Comparison of ENCODE assay signal across 8 cellular contexts in the genomic region with DNA sequence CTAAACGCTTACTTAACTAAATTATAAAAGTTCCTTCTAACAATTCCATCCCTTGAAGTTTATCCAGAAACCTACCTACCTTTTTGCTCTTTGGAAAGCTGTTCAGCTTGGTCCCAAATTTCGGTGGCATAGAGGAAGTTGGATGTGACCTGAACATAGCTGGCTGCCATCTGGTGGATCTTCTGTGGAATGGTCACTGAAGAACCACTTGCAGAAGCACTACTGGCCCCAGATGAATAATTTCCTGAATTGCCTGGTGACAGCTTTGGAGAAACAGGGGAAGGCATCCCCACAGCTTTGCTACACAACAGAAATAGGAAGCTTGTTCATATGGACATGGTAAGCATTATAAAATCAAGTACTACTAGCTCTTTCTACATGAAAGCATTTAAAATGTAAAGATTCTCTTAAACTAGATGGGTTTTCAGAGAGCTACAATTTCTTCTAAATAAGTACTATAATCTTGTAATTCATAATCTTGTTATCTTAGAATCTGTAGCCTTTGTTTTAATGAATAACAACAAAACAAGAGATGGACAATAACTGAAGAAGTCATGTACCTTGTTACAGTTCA. TPM values are rescaled to one million over a fixed set of nuclear protein-coding genes. Genes with fewer than 3 reads are reported as not detected.
DNase-seq lines count a peak whose midpoint lies in the region; ATAC-seq and TF ChIP-seq lines count a peak whose summit lies in the region.

No MANE protein-coding gene starts in this region.

- H3K4me3 Mint-ChIP-seq in MCF 10A (ENCODE audit: unreplicated experiment), result no peak overlapping the region
- H3K4me3 Mint-ChIP-seq in stimulated activated naive CD8-positive, alpha-beta T cell treated with anti-CD3 and anti-CD28 coated beads, Interleukin-15, amount 100 ng/mL, for 72 hours, result no peak overlapping the region

- POLR2A ChIA-PET in MCF 10A (lab: Yijun Ruan, JAX), result interaction anchor here (0.7 to 3.0 kb wide), 15 partner anchors 9 to 335 kb away, joined by 3 to 16 read pairs (median 5); a partner anchor contains a TSS

- CTCF ChIA-PET in MCF 10A (lab: Yijun Ruan, JAX), result interaction anchor here (0.5 to 4.3 kb wide), 26 partner anchors 9 to 1753 kb away, joined by 3 to 72 read pairs (median 4); a partner anchor contains a TSS

- ATAC-seq in stimulated activated naive CD8-positive, alpha-beta T cell treated with anti-CD3 and anti-CD28 coated beads, Interleukin-15, amount 100 ng/mL, for 72 hours, result peak; percentile 64

- peak; percentile 16 for DNase-seq in activated naive CD4-positive, alpha-beta T cell treated with Interleukin-2 at 50 U/mL for 16 hours
- DNase-seq in activated naive CD4-positive, alpha-beta T cell treated with anti-CD3 and anti-CD28 coated beads, Interleukin-2, amount 50 U/mL, for 16 hours, result no peak
- DNase-seq in HS-5 (ENCODE audit: low read depth) (peak; percentile 28), Peyer's patch (peak in 2 of 3 donors; percentile 31 to 79), MCF 10A (ENCODE audit: unreplicated experiment) (peak; percentile 80), islet precursor cell (peak; percentile 79), cortex of kidney (lab: John Stamatoyannopoulos, UW) (no peak)
- DNase-seq in stimulated activated naive CD8-positive, alpha-beta T cell treated with anti-CD3 and anti-CD28 coated beads, Interleukin-15, amount 100 ng/mL, for 72 hours, result peak; percentile 19 to 31

- BruUV-seq in MCF 10A (replicated peaks; lab: Mats Ljungman, UMichigan), result no TSS peak

- peaks cover 0 to 88% (median 0%) of the 10 kb centered on the region in 3 donors for H3K36me3 ChIP-seq in Peyer's patch

- H3K4me3 ChIP-seq in Peyer's patch, result no peak overlapping the region

- H3K4me1 ChIP-seq in Peyer's patch, result no peaks in the 10 kb centered on the region

- no peaks in the 10 kb centered on the region for H3K9me3 Mint-ChIP-seq in MCF 10A (ENCODE audit: unreplicated experiment)
- H3K9me3 Mint-ChIP-seq in stimulated activated naive CD8-positive, alpha-beta T cell treated with anti-CD3 and anti-CD28 coated beads, Interleukin-15, amount 100 ng/mL, for 72 hours, result no peaks in the 10 kb centered on the region

- H3K27me3 Mint-ChIP-seq in MCF 10A (ENCODE audit: insufficient read depth, unreplicated experiment), result no peaks in the 10 kb centered on the region
- H3K27me3 Mint-ChIP-seq in stimulated activated naive CD8-positive, alpha-beta T cell treated with anti-CD3 and anti-CD28 coated beads, Interleukin-15, amount 100 ng/mL, for 72 hours, result no peaks in the 10 kb centered on the region

- TF ChIP-seq CTCF in Peyer's patch (IDR thresholded peaks at IDR 0.05) (peak; percentile 16 to 86 (median 68)), MCF 10A (IDR thresholded peaks at IDR 0.05; ENCODE audit: unreplicated experiment) (peak; percentile 70)

- no peaks in the 10 kb centered on the region for H3K9me3 ChIP-seq in Peyer's patch

- H3K27ac ChIP-seq in Peyer's patch, result no peak overlapping the region

- H3K27me3 ChIP-seq in Peyer's patch, result no peaks in the 10 kb centered on the region

- H3K36me3 Mint-ChIP-seq in MCF 10A (ENCODE audit: insufficient read depth, unreplicated experiment), result peaks cover 100% of the 10 kb centered on the region

- no peak for TF ChIP-seq POLR2A in Peyer's patch (IDR thresholded peaks at IDR 0.05)

- no peak overlapping the region for H3K27ac Mint-ChIP-seq in MCF 10A (ENCODE audit: low read depth, unreplicated experiment)
- H3K27ac Mint-ChIP-seq in stimulated activated naive CD8-positive, alpha-beta T cell treated with anti-CD3 and anti-CD28 coated beads, Interleukin-15, amount 100 ng/mL, for 72 hours, result no peak overlapping the region

- H3K4me1 Mint-ChIP-seq in MCF 10A (ENCODE audit: insufficient read depth, unreplicated experiment), result peaks cover 8% of the 10 kb centered on the region
- peaks cover 7% of the 10 kb centered on the region for H3K4me1 Mint-ChIP-seq in stimulated activated naive CD8-positive, alpha-beta T cell treated with anti-CD3 and anti-CD28 coated beads, Interleukin-15, amount 100 ng/mL, for 72 hours

- intact Hi-C loops in MCF 10A (cut with micrococcal nuclease), result loop anchor here (1.0 kb wide), 2 partner anchors 53 to 357 kb away; a partner anchor contains a TSS

RNA-seq across cellular contexts. Expression of a gene that starts 9.9 kb away (rescaled TPM):
- 10 to 100 TPM in 2 of 4 donors, 1 to 10 TPM in 1, not detected in 1; 7.2 to 29.9 (median 20.1) TPM for total RNA-seq in Peyer's patch
- 2.9 and 3.2 TPM in 2 replicates for total RNA-seq in MCF 10A (2022)

RNA-seq across cellular contexts. Expression of a gene that starts 16.9 kb away (rescaled TPM):
- total RNA-seq in Peyer's patch (100 to 1,000 TPM in 3 of 4 donors, 10 to 100 TPM in 1; 71.8 to 366 (median 196) TPM), MCF 10A (2022) (974 and 1,181 TPM in 2 replicates)

RNA-seq across cellular contexts. Expression of a gene that starts 17.1 kb away (rescaled TPM):
- total RNA-seq in Peyer's patch (under 1 TPM in 1 of 4 donors, not detected in 3; 0.66 TPM), MCF 10A (2022) (0.51 and 0.79 TPM in 2 replicates)

RNA-seq across cellular contexts. Expression of a gene that starts 52.9 kb away (rescaled TPM):
- total RNA-seq in Peyer's patch, result 100 to 1,000 TPM in 2 of 4 donors, 10 to 100 TPM in 2; 14.9 to 200 (median 95.3) TPM
- total RNA-seq in MCF 10A (2022), result 20.5 and 22.7 TPM in 2 replicates

Comparison
In these comparisons a context has a peak if more than half of its experiments do, and no peak if none do; other contexts are left out.
1. DNase-seq: peak in activated naive CD4-positive, alpha-beta T cell treated with Interleukin-2 at 50 U/mL for 16 hours (single experiment), HS-5 (single experiment), Peyer's patch (2 of 3), MCF 10A (single experiment), islet precursor cell (single experiment) and stimulated activated naive CD8-positive, alpha-beta T cell treated with anti-CD3 and anti-CD28 coated beads, Interleukin-15, amount 100 ng/mL, for 72 hours (2 of 2); none in activated naive CD4-positive, alpha-beta T cell treated with anti-CD3 and anti-CD28 coated beads, Interleukin-2, amount 50 U/mL, for 16 hours (single experiment) and cortex of kidney (single experiment).